ENCODE assay signal across 18 cellular contexts in the genomic region with DNA sequence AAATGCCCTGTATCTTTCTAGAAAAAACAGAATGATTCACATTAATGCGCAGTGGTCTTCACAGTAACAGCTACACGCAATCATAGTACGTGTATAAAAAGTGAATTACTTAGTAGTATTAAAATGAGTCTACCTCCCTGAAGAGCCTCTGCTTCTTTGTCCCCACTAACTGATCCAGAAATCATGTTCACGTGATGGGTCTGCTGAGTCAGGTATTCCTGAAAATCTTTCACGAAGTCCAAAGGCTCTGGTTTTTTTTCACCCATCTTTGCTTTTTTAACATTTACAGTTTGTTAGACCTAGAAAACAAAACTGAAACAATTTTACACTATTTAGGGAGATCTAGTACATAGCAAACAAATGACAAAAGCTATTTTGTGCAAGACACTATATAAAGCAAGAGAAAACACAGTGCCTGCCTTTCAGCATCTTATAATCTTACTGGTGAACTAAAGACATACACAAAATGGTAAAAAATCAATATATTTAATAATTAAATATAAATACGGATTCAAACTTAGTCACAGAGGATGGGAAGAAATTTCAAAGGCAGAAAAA. TPM values are rescaled to one million over a fixed set of nuclear protein-coding genes. Genes with fewer than 3 reads are reported as not detected.
DNase-seq lines count a peak whose midpoint lies in the region; ATAC-seq and TF ChIP-seq lines count a peak whose summit lies in the region.
"Had no signal": no experiment of that assay in that cellular context is flagged by ENCODE, and none has a peak within 500 bp of the region (broad histone marks: within the 10 kb centered on the region; RNA-seq: fewer than 3 reads in every experiment).

No MANE protein-coding gene starts in this region.

- peaks cover 31% of the 10 kb centered on the region for H4K20me1 ChIP-seq in MM.1S (ENCODE audit: insufficient read depth, low read length)

- no peak overlapping the region for H3K4me3 Mint-ChIP-seq in activated T-cell treated with anti-CD3 and anti-CD28 coated beads, Interleukin-2, amount 50 U/mL, for 72 hours
- H3K4me3 Mint-ChIP-seq: CD4-positive, alpha-beta T cell had no signal

- H2AFZ ChIP-seq in MM.1S (ENCODE audit: low read length), result no peak overlapping the region

- H3K79me2 ChIP-seq in MM.1S (ENCODE audit: low read length), result peaks cover 54% of the 10 kb centered on the region

- peaks cover 21% of the 10 kb centered on the region for H3K4me1 Mint-ChIP-seq in activated T-cell treated with anti-CD3 and anti-CD28 coated beads, Interleukin-2, amount 50 U/mL, for 72 hours (ENCODE audit: low read depth)

- WGBS in upper lobe of left lung, 2 donors, result 88 to 90% methylated on average over 6 of the region's 6 CpGs

- H3K4me2 ChIP-seq in MM.1S (ENCODE audit: low read depth, low read length), result peak overlapping the region; percentile 71

- H3K4me1 ChIP-seq in MM.1S (ENCODE audit: low read length), result peaks cover 24% of the 10 kb centered on the region
- peaks cover 8 to 15% (median 10%) of the 10 kb centered on the region in 4 donors for H3K4me1 ChIP-seq in upper lobe of left lung

- peaks cover 15% of the 10 kb centered on the region; the same call in 1 of the 2 replicates for H3F3A ChIP-seq in MM.1S (ENCODE audit: insufficient read depth, low read length)

- no peaks in the 10 kb centered on the region for H3K9me3 Mint-ChIP-seq in activated T-cell treated with anti-CD3 and anti-CD28 coated beads, Interleukin-2, amount 50 U/mL, for 72 hours
- H3K9me3 Mint-ChIP-seq: CD4-positive, alpha-beta T cell; IgD-negative memory B cell had no signal

- H3K27me3 ChIP-seq in MM.1S (replicated peaks; ENCODE audit: insufficient read depth, low read length), result no peaks in the 10 kb centered on the region
- H3K27me3 ChIP-seq in upper lobe of left lung, result no peaks in the 10 kb centered on the region

- H3K4me3 ChIP-seq in MM.1S (ENCODE audit: low read length) (peak overlapping the region; percentile 15; the same call in 1 of the 2 replicates), upper lobe of left lung (no peak overlapping the region)
- H3K4me3 ChIP-seq: HAP-1 had no signal

- peak overlapping the region; percentile 71 for H3K27ac Mint-ChIP-seq in activated T-cell treated with anti-CD3 and anti-CD28 coated beads, Interleukin-2, amount 50 U/mL, for 72 hours

- H3K9me2 ChIP-seq in MM.1S (replicated peaks; ENCODE audit: insufficient read depth, low read length), result no peaks in the 10 kb centered on the region

- H3K27ac ChIP-seq in MM.1S (ENCODE audit: low read length) (no peak overlapping the region), upper lobe of left lung (no peak overlapping the region)
- H3K27ac ChIP-seq: HL-60 had no signal

- TF ChIP-seq POLR2A in upper lobe of left lung (IDR thresholded peaks at IDR 0.05), result no peak

- H3K36me3 Mint-ChIP-seq in activated T-cell treated with anti-CD3 and anti-CD28 coated beads, Interleukin-2, amount 50 U/mL, for 72 hours (ENCODE audit: insufficient read depth in 2 of 2), result peaks cover 3 to 21% of the 10 kb centered on the region in 2 donors

- TF ChIP-seq EP300 in upper lobe of left lung (IDR thresholded peaks at IDR 0.05), result no peak

- peaks cover 9% of the 10 kb centered on the region; the same call in 1 of the 2 replicates for H3K36me3 ChIP-seq in MM.1S (replicated peaks; ENCODE audit: insufficient read depth, low read length)
- peaks cover 9 to 50% (median 19%) of the 10 kb centered on the region in 4 donors for H3K36me3 ChIP-seq in upper lobe of left lung

- TF ChIP-seq CTCF in MM.1S (IDR thresholded peaks at IDR 0.05; ENCODE audit: low read length), result no peak
- TF ChIP-seq CTCF in upper lobe of left lung (IDR thresholded peaks at IDR 0.05), result no peak

- no peak overlapping the region for H3K9ac ChIP-seq in MM.1S (ENCODE audit: low read length)

- no peaks in the 10 kb centered on the region for H3K9me3 ChIP-seq in MM.1S (replicated peaks; ENCODE audit: insufficient read depth, low read length)
- no peaks in the 10 kb centered on the region for H3K9me3 ChIP-seq in upper lobe of left lung
- H3K9me3 ChIP-seq: HAP-1 had no signal

- no peaks in the 10 kb centered on the region for H3K27me3 Mint-ChIP-seq in activated T-cell treated with anti-CD3 and anti-CD28 coated beads, Interleukin-2, amount 50 U/mL, for 72 hours (ENCODE audit: low read depth)
- H3K27me3 Mint-ChIP-seq: CD4-positive, alpha-beta T cell; IgD-negative memory B cell had no signal

- no peak for ATAC-seq in activated T-cell treated with anti-CD3 and anti-CD28 coated beads, Interleukin-2, amount 50 U/mL, for 72 hours (replicated peaks in 1 of 2)
- peak; percentile 55 for ATAC-seq in left lobe of liver
- ATAC-seq in upper lobe of left lung (ENCODE audit: low FRiP score in 2 of 2), result no peak
- ATAC-seq in GM18502 (IDR thresholded peaks at IDR 0.05; ENCODE audit: poor library complexity, unreplicated experiment), result no peak

- DNase-seq in activated T-cell treated with anti-CD3 and anti-CD28 coated beads, Interleukin-2, amount 50 U/mL, for 72 hours, result no peak
- DNase-seq in activated T-cell treated with anti-CD3 and anti-CD28 coated beads for 4 hours, result no peak
- DNase-seq in MM.1S, result no peak
- no peak for DNase-seq in left lobe of liver (ENCODE audit: low spot score)
- DNase-seq in OCI-M1 (lab: John Stamatoyannopoulos, UW), result no peak
- no peak for DNase-seq in upper lobe of left lung
- DNase-seq: CD4-positive, alpha-beta T cell; GF-D8; NCI-H1092 treated with DMSO at 0.1 percent for 48 hours; NCI-H1694; NCI-H2081 treated with DMSO at 0.1 percent for 48 hours; NCI-H446 treated with DMSO at 0.1 percent for 48 hours; NCI-H69; Right ventricle myocardium superior had no signal

RNA-seq across cellular contexts. Expression of gene IKZF5, which starts 10.2 kb away (rescaled TPM):
- total RNA-seq in activated T-cell treated with anti-CD3 and anti-CD28 coated beads, Interleukin-2, amount 50 U/mL, for 72 hours, result 10 to 100 TPM; 13.2 to 15.2 TPM
- 12.7 TPM for total RNA-seq in left lobe of liver
- total RNA-seq in upper lobe of left lung, result 10 to 100 TPM in 4 of 6 donors, 1 to 10 TPM in 2; 4.9 to 19.4 (median 15.0) TPM

RNA-seq across cellular contexts. Expression of gene ACADSB, which starts 10.4 kb away (rescaled TPM):
- total RNA-seq in activated T-cell treated with anti-CD3 and anti-CD28 coated beads, Interleukin-2, amount 50 U/mL, for 72 hours, result 10 to 100 TPM; 24.4 to 29.8 TPM
- 328 TPM for total RNA-seq in left lobe of liver
- total RNA-seq in upper lobe of left lung, result 10 to 100 TPM; 10.4 to 48.2 (median 30.2) TPM

RNA-seq across cellular contexts. Expression of gene PSTK, which starts 18.2 kb away (rescaled TPM):
- total RNA-seq in activated T-cell treated with anti-CD3 and anti-CD28 coated beads, Interleukin-2, amount 50 U/mL, for 72 hours, result 1 to 10 TPM; 6.5 to 7.1 TPM
- total RNA-seq in left lobe of liver (4.5 TPM), upper lobe of left lung (1 to 10 TPM; 1.4 to 6.2 (median 3.7) TPM)

RNA-seq across cellular contexts. Expression of gene C10orf88, which starts 44.4 kb away (rescaled TPM):
- total RNA-seq in activated T-cell treated with anti-CD3 and anti-CD28 coated beads, Interleukin-2, amount 50 U/mL, for 72 hours, result 10 to 100 TPM; 11.6 to 11.8 TPM
- total RNA-seq in left lobe of liver, result 1.9 TPM
- total RNA-seq in upper lobe of left lung, result 1 to 10 TPM; 3.9 to 8.8 (median 5.4) TPM
